11 cellular contexts compared by ENCODE assay signal in genomic region chr4:185309770-185310169, GRCh38.
DNase-seq lines count a peak whose midpoint lies in the region; ATAC-seq and TF ChIP-seq lines count a peak whose summit lies in the region.
"Had no signal": no experiment of that assay in that cellular context is flagged by ENCODE, and none has a peak within 500 bp of the region (broad histone marks: within the 10 kb centered on the region; RNA-seq: fewer than 3 reads in every experiment).

No MANE protein-coding gene starts in this region.

- no peaks in the 10 kb centered on the region for H3K9me3 ChIP-seq in heart left ventricle

- WGBS in heart left ventricle, 4 donors, result 86 to 93% (median 91%) methylated on average over 4 of the region's 4 CpGs

- H3K27me3 Mint-ChIP-seq in T-helper 1 cell treated with Interleukin-12 subunit alpha and Interleukin-12 subunit beta and Interleukin-4 antibody, amounts not matched to agents 30 μg/mL and 1 μg/mL, for 36 hours (ENCODE audit: low read depth), result no peaks in the 10 kb centered on the region
- H3K27me3 Mint-ChIP-seq: natural killer cell treated with Interleukin-12 subunit alpha and Interleukin-12 subunit beta and Interleukin-15 and Interleukin-18, amount 100 ng/mL, for 72 hours had no signal

- TF ChIP-seq CTCF in heart left ventricle (IDR thresholded peaks at IDR 0.05) (no peak), coronary artery (IDR thresholded peaks at IDR 0.05) (no peak)

- H3K27ac ChIP-seq in heart left ventricle, result no peak overlapping the region
- no peak overlapping the region for H3K27ac ChIP-seq in coronary artery

- H3K36me3 ChIP-seq in heart left ventricle, result peaks cover 0 to 44% (median 27%) of the 10 kb centered on the region in 9 donors

- no peak for TF ChIP-seq POLR2A in heart left ventricle (IDR thresholded peaks at IDR 0.05)

- H3K4me3 Mint-ChIP-seq in T-helper 1 cell treated with Interleukin-12 subunit alpha and Interleukin-12 subunit beta and Interleukin-4 antibody, amounts not matched to agents 30 μg/mL and 1 μg/mL, for 36 hours, result peak overlapping the region; percentile 0
- H3K4me3 Mint-ChIP-seq: natural killer cell treated with Interleukin-12 subunit alpha and Interleukin-12 subunit beta and Interleukin-15 and Interleukin-18, amount 100 ng/mL, for 72 hours had no signal

- peak overlapping the region; percentile 79 for H3K27ac Mint-ChIP-seq in T-helper 1 cell treated with Interleukin-12 subunit alpha and Interleukin-12 subunit beta and Interleukin-4 antibody, amounts not matched to agents 30 μg/mL and 1 μg/mL, for 36 hours
- H3K27ac Mint-ChIP-seq: natural killer cell treated with Interleukin-12 subunit alpha and Interleukin-12 subunit beta and Interleukin-15 and Interleukin-18, amount 100 ng/mL, for 72 hours had no signal

- no peaks in the 10 kb centered on the region for H3K27me3 ChIP-seq in heart left ventricle

- H3K4me3 ChIP-seq in heart left ventricle, result no peak overlapping the region
- H3K4me3 ChIP-seq in coronary artery, result no peak overlapping the region

- DNase-seq in left ventricle myocardium superior (no peak), middle frontal gyrus (ENCODE audit: extremely low spot score, low spot score) (no peak), heart left ventricle (no peak), coronary artery (ENCODE audit: low spot score) (no peak)
- DNase-seq: KG1, NCI-H524 had no signal

- peaks cover 42% of the 10 kb centered on the region for H3K36me3 Mint-ChIP-seq in T-helper 1 cell treated with Interleukin-12 subunit alpha and Interleukin-12 subunit beta and Interleukin-4 antibody, amounts not matched to agents 30 μg/mL and 1 μg/mL, for 36 hours (ENCODE audit: low read depth)

- H3K4me1 ChIP-seq in heart left ventricle, result peaks cover 0 to 7% (median 0%) of the 10 kb centered on the region in 12 donors

- ATAC-seq in GM18858 (IDR thresholded peaks at IDR 0.05; ENCODE audit: unreplicated experiment) (peak; percentile 33), GM21526 (IDR thresholded peaks at IDR 0.05; ENCODE audit: low FRiP score, unreplicated experiment) (peak; percentile 51), HG03095 (IDR thresholded peaks at IDR 0.05; ENCODE audit: unreplicated experiment) (peak; percentile 45), left ventricle myocardium superior (no peak), heart left ventricle (no peak)
- ATAC-seq: natural killer cell treated with Interleukin-12 subunit alpha and Interleukin-12 subunit beta and Interleukin-15 and Interleukin-18, amount 100 ng/mL, for 72 hours had no signal

- H3K9me3 Mint-ChIP-seq in T-helper 1 cell treated with Interleukin-12 subunit alpha and Interleukin-12 subunit beta and Interleukin-4 antibody, amounts not matched to agents 30 μg/mL and 1 μg/mL, for 36 hours, result peaks cover 3% of the 10 kb centered on the region
- H3K9me3 Mint-ChIP-seq: natural killer cell treated with Interleukin-12 subunit alpha and Interleukin-12 subunit beta and Interleukin-15 and Interleukin-18, amount 100 ng/mL, for 72 hours had no signal

- intact Hi-C loops in left ventricle myocardium superior (cut with micrococcal nuclease) (no loop called here), heart left ventricle (cut with DNase I) (loop anchor here in 3 of 10 donors (5.0 to 10.0 kb wide), 3 partner anchors 267 to 293 kb away; no protein-coding TSS in a partner anchor)

- H3K4me1 Mint-ChIP-seq in T-helper 1 cell treated with Interleukin-12 subunit alpha and Interleukin-12 subunit beta and Interleukin-4 antibody, amounts not matched to agents 30 μg/mL and 1 μg/mL, for 36 hours (ENCODE audit: low read depth), result peaks cover 24% of the 10 kb centered on the region

Comparison
In these comparisons a context has a peak if more than half of its experiments do, and no peak if none do; other contexts are left out.
1. ATAC-seq: peak in GM18858 (single experiment), GM21526 (single experiment) and HG03095 (single experiment); none in left ventricle myocardium superior (single experiment) and heart left ventricle (0 of 4).